1 cellular context compared by ENCODE assay signal in the genomic region with DNA sequence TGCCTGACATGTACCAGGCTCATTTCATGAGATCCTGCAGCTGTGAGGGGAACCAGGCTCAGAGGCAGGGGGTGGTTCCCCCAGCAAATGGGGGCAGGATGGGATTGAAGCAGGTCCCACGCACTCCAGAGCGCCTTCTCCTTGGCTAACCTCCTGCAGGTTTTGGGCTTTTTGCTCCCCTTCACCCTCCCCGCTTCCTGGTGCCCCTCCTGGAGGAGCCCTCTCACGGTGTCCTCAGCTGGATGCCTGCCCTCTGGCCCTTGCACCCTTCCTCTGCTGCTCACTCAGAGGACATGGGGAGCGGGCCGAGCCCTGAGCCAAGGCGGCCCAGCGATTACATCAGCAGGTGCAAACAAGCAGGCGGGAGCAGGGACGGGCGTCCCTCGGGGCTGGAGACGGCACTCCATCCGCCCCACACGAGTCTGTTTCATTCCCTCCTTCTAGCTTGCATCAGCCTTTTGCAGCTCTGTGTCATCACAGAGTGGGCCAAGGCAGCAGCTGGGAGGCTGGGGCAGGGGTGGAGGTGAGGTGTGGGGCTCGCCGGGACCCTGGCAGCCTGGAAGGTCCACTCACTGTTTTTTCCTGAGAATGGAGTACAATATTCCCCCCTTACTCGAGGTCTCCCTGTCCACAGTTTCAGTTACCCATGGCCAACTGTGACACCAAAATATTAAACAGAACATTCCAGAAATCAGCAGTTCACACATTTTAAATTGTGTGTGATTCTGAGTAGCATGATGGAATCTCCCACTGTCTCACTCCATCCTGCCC.
TF ChIP-seq lines count a peak whose summit lies in the region.

No MANE protein-coding gene starts in this region.

TF ChIP-seq in WTC11, 78 proteins besides CTCF, POLR2A, EP300 and RAD21 (continued from another document):
- TF ChIP-seq, protein P1, sequence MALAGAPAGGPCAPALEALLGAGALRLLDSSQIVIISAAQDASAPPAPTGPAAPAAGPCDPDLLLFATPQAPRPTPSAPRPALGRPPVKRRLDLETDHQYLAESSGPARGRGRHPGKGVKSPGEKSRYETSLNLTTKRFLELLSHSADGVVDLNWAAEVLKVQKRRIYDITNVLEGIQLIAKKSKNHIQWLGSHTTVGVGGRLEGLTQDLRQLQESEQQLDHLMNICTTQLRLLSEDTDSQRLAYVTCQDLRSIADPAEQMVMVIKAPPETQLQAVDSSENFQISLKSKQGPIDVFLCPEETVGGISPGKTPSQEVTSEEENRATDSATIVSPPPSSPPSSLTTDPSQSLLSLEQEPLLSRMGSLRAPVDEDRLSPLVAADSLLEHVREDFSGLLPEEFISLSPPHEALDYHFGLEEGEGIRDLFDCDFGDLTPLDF (CRISPR knock-in tag; IDR thresholded peaks at IDR 0.05), result no peak
- TF ChIP-seq USF2 (CRISPR knock-in tag; IDR thresholded peaks at IDR 0.05) (no peak), NR2C2 (CRISPR knock-in tag; IDR thresholded peaks at IDR 0.05) (no peak)
